In genomic region chr15:36364377-36364776, GRCh38 we compare ENCODE assay signal across 17 cellular contexts.
DNase-seq lines count a peak whose midpoint lies in the region; ATAC-seq and TF ChIP-seq lines count a peak whose summit lies in the region.
"Had no signal": no experiment of that assay in that cellular context is flagged by ENCODE, and none has a peak within 500 bp of the region (broad histone marks: within the 10 kb centered on the region; RNA-seq: fewer than 3 reads in every experiment).

No MANE protein-coding gene starts in this region.

- peaks cover 2% of the 10 kb centered on the region for H3K36me3 Mint-ChIP-seq in mesothelial cell of epicardium
- H3K36me3 Mint-ChIP-seq: CD14-positive monocyte, IgD-negative memory B cell had no signal

- H3K27me3 Mint-ChIP-seq in mesothelial cell of epicardium (ENCODE audit: low read depth), result no peaks in the 10 kb centered on the region
- H3K27me3 Mint-ChIP-seq: IgD-negative memory B cell had no signal

- H3K9me3 Mint-ChIP-seq in mesothelial cell of epicardium, result no peaks in the 10 kb centered on the region

- H3K27ac ChIP-seq in hepatocyte (no peak overlapping the region), upper lobe of left lung (no peak overlapping the region)

- no peak for DNase-seq in HEK293T (ENCODE audit: extremely low spot score)
- peak; percentile 71 for DNase-seq in astrocyte of the spinal cord (ENCODE audit: low read depth, low spot score)
- no peak for DNase-seq in mesothelial cell of epicardium (ENCODE audit: low spot score in 2 of 2, unreplicated experiment in 2 of 2)
- DNase-seq in hepatocyte (ENCODE audit: low spot score), result no peak
- DNase-seq in upper lobe of left lung, result no peak
- DNase-seq in KG1 (lab: John Stamatoyannopoulos, UW), result no peak
- DNase-seq: DMS79, NCI-H1105 treated with DMSO at 0.1 percent for 48 hours, NCI-H1694, NCI-H2107, NCI-H510A treated with DMSO at 0.1 percent for 48 hours, NCI-H82, OCI-M1, Right ventricle myocardium superior had no signal

- H3K4me3 Mint-ChIP-seq in mesothelial cell of epicardium, result no peak overlapping the region
- H3K4me3 Mint-ChIP-seq: CD14-positive monocyte, IgD-negative memory B cell had no signal

- no peak overlapping the region for H3K4me3 ChIP-seq in astrocyte of the spinal cord (ENCODE audit: low read depth, low read length)
- H3K4me3 ChIP-seq in hepatocyte, result no peak overlapping the region
- no peak overlapping the region for H3K4me3 ChIP-seq in upper lobe of left lung

- H3K4me2 ChIP-seq in hepatocyte, result no peak overlapping the region

- no peaks in the 10 kb centered on the region for H3K79me2 ChIP-seq in hepatocyte

- ATAC-seq in HG03354 (IDR thresholded peaks at IDR 0.05; ENCODE audit: poor library complexity, severe bottlenecking, unreplicated experiment) (no peak), upper lobe of left lung (ENCODE audit: low FRiP score in 2 of 2) (no peak)

- no peak overlapping the region for H2AFZ ChIP-seq in hepatocyte

- POLR2A ChIA-PET in HEK293T (lab: Yijun Ruan, JAX), result no interaction called here

- TF ChIP-seq POLR2A in upper lobe of left lung (IDR thresholded peaks at IDR 0.05), result no peak

- no peaks in the 10 kb centered on the region for H3K36me3 ChIP-seq in hepatocyte (replicated peaks; ENCODE audit: insufficient read depth, low read depth)
- no peaks in the 10 kb centered on the region for H3K36me3 ChIP-seq in upper lobe of left lung

- no peaks in the 10 kb centered on the region for H3K9me2 ChIP-seq in hepatocyte (replicated peaks; ENCODE audit: insufficient read depth)

- whole genome bisulfite sequencing in hepatocyte (ENCODE audit: low lambda C conversion rate, missing lambda C conversion rate), result 82% methylated on average over 3 of the region's 3 CpGs
- WGBS in upper lobe of left lung, 2 donors, result 66 to 83% methylated on average over 3 of the region's 3 CpGs

- CTCF ChIA-PET in HEK293T (lab: Yijun Ruan, JAX), result no interaction called here

- no peak for TF ChIP-seq CTCF in astrocyte of the spinal cord (IDR thresholded peaks at IDR 0.05; ENCODE audit: low read depth, low read length)
- TF ChIP-seq CTCF in mesothelial cell of epicardium (IDR thresholded peaks at IDR 0.05; ENCODE audit: unreplicated experiment), result no peak
- no peak for TF ChIP-seq CTCF in hepatocyte (IDR thresholded peaks at IDR 0.05; ENCODE audit: poor library complexity)
- TF ChIP-seq CTCF in upper lobe of left lung (IDR thresholded peaks at IDR 0.05), result no peak

- H3K4me1 Mint-ChIP-seq in mesothelial cell of epicardium, result peaks cover 73% of the 10 kb centered on the region
- H3K4me1 Mint-ChIP-seq: CD14-positive monocyte, IgD-negative memory B cell had no signal

- no peaks in the 10 kb centered on the region for H4K20me1 ChIP-seq in hepatocyte (ENCODE audit: insufficient read depth, poor library complexity, severe bottlenecking)

- H3K9me3 ChIP-seq in hepatocyte (ENCODE audit: low read depth) (no peaks in the 10 kb centered on the region), upper lobe of left lung (no peaks in the 10 kb centered on the region)

- H3K27ac Mint-ChIP-seq in mesothelial cell of epicardium, result peak overlapping the region; percentile 86
- H3K27ac Mint-ChIP-seq: CD14-positive monocyte, IgD-negative memory B cell had no signal

- H3K27me3 ChIP-seq in hepatocyte (no peaks in the 10 kb centered on the region), upper lobe of left lung (no peaks in the 10 kb centered on the region)

- H3K4me1 ChIP-seq in hepatocyte (ENCODE audit: insufficient read depth) (no peaks in the 10 kb centered on the region), upper lobe of left lung (no peaks in the 10 kb centered on the region)

- in situ Hi-C loops in astrocyte of the spinal cord (cut with HindIII; ENCODE audit: low sequenced_read_pairs), result no loop called here

- TF ChIP-seq EP300 in upper lobe of left lung (IDR thresholded peaks at IDR 0.05), result no peak

TF ChIP-seq in HEK293T, 16 proteins besides CTCF, POLR2A, EP300 and RAD21:
- no peak for TF ChIP-seq FOXM1 (IDR thresholded peaks at IDR 0.05; ENCODE audit: borderline replicate concordance)
- TF ChIP-seq PKNOX1 (IDR thresholded peaks at IDR 0.05), result peak; percentile 42
- TF ChIP-seq BHLHE40 (IDR thresholded peaks at IDR 0.05; ENCODE audit: borderline replicate concordance), result no peak
- no peak for TF ChIP-seq ELF4 (IDR thresholded peaks at IDR 0.05)
- TF ChIP-seq FOXA1 (IDR thresholded peaks at IDR 0.05), result no peak
TF ChIP-seq in HEK293T: peak in this region for 1.
